ENCODE assay signal across 8 cellular contexts in the genomic region with DNA sequence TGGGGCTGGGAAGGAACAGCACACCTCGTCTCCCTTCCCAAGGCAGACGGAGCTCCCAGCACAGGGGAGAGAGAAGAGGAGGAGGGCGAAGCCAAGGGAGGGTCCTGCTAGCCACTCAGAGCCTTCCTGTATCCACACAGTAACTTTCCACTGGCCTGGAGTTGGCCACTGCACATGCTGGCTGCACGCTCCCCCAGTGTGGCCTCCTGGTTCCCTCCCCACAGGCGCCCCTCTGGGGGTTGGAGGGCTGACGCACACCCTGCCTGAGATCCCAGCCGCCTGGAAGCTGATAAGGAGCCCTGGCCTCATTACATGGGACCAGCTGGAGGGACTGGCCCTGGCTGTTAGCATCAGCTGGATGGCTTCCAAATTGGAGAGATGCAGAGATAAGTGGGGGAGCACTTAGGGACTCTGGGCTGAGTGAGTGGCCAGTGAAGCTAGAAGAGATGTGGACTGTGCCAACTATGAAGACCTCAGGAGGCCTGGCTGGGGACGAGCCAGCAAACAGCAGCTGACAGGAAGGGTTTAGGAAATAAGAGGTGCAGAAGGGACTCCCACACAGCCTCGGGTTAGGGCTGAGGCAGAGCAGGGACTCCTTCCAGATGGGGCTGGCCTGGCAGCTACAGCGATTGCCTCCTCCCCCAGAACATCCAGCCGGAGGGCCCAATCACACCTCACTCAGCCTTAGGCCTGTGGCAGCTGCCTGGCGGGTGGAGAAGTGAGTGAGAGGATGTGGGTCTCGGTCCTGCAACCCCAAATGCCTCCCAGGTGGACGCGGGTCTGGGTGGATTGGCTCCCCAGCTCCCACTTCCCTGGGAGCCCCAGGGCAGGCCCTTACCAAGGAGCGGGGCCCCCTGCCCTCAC. TPM values are rescaled to one million over a fixed set of nuclear protein-coding genes. Genes with fewer than 3 reads are reported as not detected.
A peak's percentile ranks its signal among the peaks of the same experiment; 100 is the strongest.
DNase-seq lines count a peak whose midpoint lies in the region; ATAC-seq and TF ChIP-seq lines count a peak whose summit lies in the region.

No MANE protein-coding gene starts in this region.

- DNase-seq in ELF-1 (ENCODE audit: low read depth, low spot score) (peak; percentile 85), NCI-H2171 treated with DMSO at 0.1 percent for 48 hours (lab: John Stamatoyannopoulos, UW) (peak; percentile 99), cerebellar nuclear complex (lab: John Stamatoyannopoulos, UW) (peak; percentile 18 to 31), left lung (peak; percentile 70 to 79), type B pancreatic cell (ENCODE audit: extremely low spot score, unreplicated experiment) (no peak), NOMO-1 (lab: John Stamatoyannopoulos, UW; ENCODE audit: unreplicated experiment in 2 of 2) (no peak)
- no peak for DNase-seq in naive thymus-derived CD8-positive, alpha-beta T cell

- peaks cover 15% of the 10 kb centered on the region for H3K4me1 Mint-ChIP-seq in type B pancreatic cell (ENCODE audit: unreplicated experiment)
- peaks cover 0 to 5% (median 1%) of the 10 kb centered on the region in 4 donors for H3K4me1 Mint-ChIP-seq in naive thymus-derived CD8-positive, alpha-beta T cell

- H3K27me3 Mint-ChIP-seq in type B pancreatic cell = peaks cover 6% of the 10 kb centered on the region
- peaks cover 0 to 5% (median 0%) of the 10 kb centered on the region in 5 donors for H3K27me3 Mint-ChIP-seq in naive thymus-derived CD8-positive, alpha-beta T cell

- H3K4me1 ChIP-seq in left lung = peaks cover 20 to 29% of the 10 kb centered on the region in 2 donors

- H3K4me3 ChIP-seq in left lung = no peak overlapping the region

- no peaks in the 10 kb centered on the region for H3K36me3 ChIP-seq in left lung

- no peaks in the 10 kb centered on the region for H3K9me3 Mint-ChIP-seq in type B pancreatic cell
- no peaks in the 10 kb centered on the region for H3K9me3 Mint-ChIP-seq in naive thymus-derived CD8-positive, alpha-beta T cell

- H3K27ac Mint-ChIP-seq in type B pancreatic cell = peak overlapping the region; percentile 78
- peak overlapping the region in 1 of 10 donors; percentile 19 for H3K27ac Mint-ChIP-seq in naive thymus-derived CD8-positive, alpha-beta T cell

- H3K27me3 ChIP-seq in left lung = no peaks in the 10 kb centered on the region

- intact Hi-C loops in left lung (cut with DNase I) = loop anchor here in 1 of 2 donors (10.0 kb wide), 1 partner anchor 76 kb away; no protein-coding TSS in a partner anchor

- no peaks in the 10 kb centered on the region for H3K36me3 Mint-ChIP-seq in type B pancreatic cell
- H3K36me3 Mint-ChIP-seq in naive thymus-derived CD8-positive, alpha-beta T cell = no peaks in the 10 kb centered on the region

- H3K27ac ChIP-seq in left lung = no peak overlapping the region

- POLR2A ChIA-PET in naive thymus-derived CD8-positive, alpha-beta T cell (lab: Charles Lee) = no interaction called here

- ATAC-seq in left lung (peak; percentile 60), HG03045 (IDR thresholded peaks at IDR 0.05; ENCODE audit: unreplicated experiment) (no peak)
- no peak for ATAC-seq in naive thymus-derived CD8-positive, alpha-beta T cell

- no peak overlapping the region for H3K4me3 Mint-ChIP-seq in type B pancreatic cell
- no peak overlapping the region for H3K4me3 Mint-ChIP-seq in naive thymus-derived CD8-positive, alpha-beta T cell

- H3K9me3 ChIP-seq in left lung = no peaks in the 10 kb centered on the region

- TF ChIP-seq CTCF in left lung (IDR thresholded peaks at IDR 0.05) (no peak), type B pancreatic cell (conservative IDR thresholded peaks at IDR 0.05) (no peak)

RNA-seq across cellular contexts. Expression of gene BCDIN3D, which starts 26.3 kb away (rescaled TPM):
- total RNA-seq in left lung = 1 to 10 TPM; 4.3 to 5.6 TPM
- 8.1 and 8.5 TPM in 2 replicates for total RNA-seq in type B pancreatic cell (ENCODE audit: low replicate concordance)
- 10 to 100 TPM; 15.7 to 15.9 TPM for total RNA-seq in naive thymus-derived CD8-positive, alpha-beta T cell
- 1 to 10 TPM; 5.9 to 7.1 (median 6.8) TPM for polyA plus RNA-seq in naive thymus-derived CD8-positive, alpha-beta T cell

RNA-seq across cellular contexts. Expression of gene FAIM2, which starts 34.5 kb away (rescaled TPM):
- total RNA-seq in left lung (1 to 10 TPM; 1.7 to 1.8 TPM), type B pancreatic cell (ENCODE audit: low replicate concordance) (0.14 and 1.7 TPM in 2 replicates)
- total RNA-seq in naive thymus-derived CD8-positive, alpha-beta T cell = not detected
- polyA plus RNA-seq in naive thymus-derived CD8-positive, alpha-beta T cell = under 1 TPM in 1 of 3 donors, not detected in 2; 0.39 TPM

RNA-seq across cellular contexts. Expression of gene NCKAP5L, which starts 41.0 kb away (rescaled TPM):
- 10 to 100 TPM; 28.2 to 29.9 TPM for total RNA-seq in left lung
- total RNA-seq in type B pancreatic cell (ENCODE audit: low replicate concordance) = 9.7 and 28.8 TPM in 2 replicates
- 10 to 100 TPM; 13.0 to 14.2 TPM for total RNA-seq in naive thymus-derived CD8-positive, alpha-beta T cell
- polyA plus RNA-seq in naive thymus-derived CD8-positive, alpha-beta T cell = 1 to 10 TPM; 1.9 to 5.1 (median 2.4) TPM

Comparison
In these comparisons a context has a peak if more than half of its experiments do, and no peak if none do; other contexts are left out.
1. DNase-seq: peak in ELF-1 (single experiment), NCI-H2171 treated with DMSO at 0.1 percent for 48 hours (single experiment), cerebellar nuclear complex (2 of 2) and left lung (2 of 2); none in type B pancreatic cell (single experiment), naive thymus-derived CD8-positive, alpha-beta T cell (0 of 10) and NOMO-1 (0 of 2).